Comparison of ENCODE assay signal across 25 cellular contexts in genomic region chrX:97070346-97070745, GRCh38.
"Had no signal": no experiment of that assay in that cellular context is flagged by ENCODE, and none has a peak within 500 bp of the region (broad histone marks: within the 10 kb centered on the region; RNA-seq: fewer than 3 reads in every experiment).

No MANE protein-coding gene starts in this region.

- DNase-seq: activated B cell treated with CpG ODN at 0.5 μM for 24 hours; activated CD4-positive, alpha-beta memory T cell treated with anti-CD3 and anti-CD28 coated beads for 36 hours; activated CD4-positive, alpha-beta T cell treated with anti-CD3 and anti-CD28 coated beads for 4 hours; activated CD8-positive, alpha-beta memory T cell treated with anti-CD3 and anti-CD28 coated beads, Interleukin-2, amount 10 ng/mL, durations not matched to agents 7 days and 5 days; brain microvascular endothelial cell; effector memory CD8-positive, alpha-beta T cell; esophagus squamous epithelium; foreskin melanocyte; hypothalamus; mammary epithelial cell; nephron progenitor cell; nucleus accumbens; psoas muscle; right cardiac atrium; spleen; stimulated activated CD4-positive, alpha-beta T cell treated with anti-CD3 and anti-CD28 coated beads, Interleukin-4, amount 100 ng/mL, for 4 hours; T-cell; T-helper 9 cell; upper lobe of right lung had no signal

- H3K9me3 Mint-ChIP-seq: activated B cell treated with CpG ODN at 0.5 μM for 24 hours; activated CD4-positive, alpha-beta memory T cell treated with anti-CD3 and anti-CD28 coated beads for 36 hours; dendritic cell treated with granulocyte-macrophage colony-stimulating factor and Interleukin-4, amounts not matched to agents 40 ng/mL and 50 ng/mL, for 4 days; effector memory CD8-positive, alpha-beta T cell; nephron progenitor cell; stimulated activated memory B cell treated with anti-CD40 and anti-IgM and Interleukin-4, amounts not matched to agents 10 μg/mL and 1 μg/mL and 100 μg/mL, for 72 hours; T-cell had no signal

- H3K36me3 Mint-ChIP-seq: stimulated activated memory B cell treated with anti-CD40 and anti-IgM and Interleukin-4, amounts not matched to agents 10 μg/mL and 1 μg/mL and 100 μg/mL, for 72 hours had no signal

- H3K4me3 Mint-ChIP-seq: activated B cell treated with CpG ODN at 0.5 μM for 24 hours; activated CD4-positive, alpha-beta memory T cell treated with anti-CD3 and anti-CD28 coated beads for 36 hours; activated CD8-positive, alpha-beta memory T cell treated with anti-CD3 and anti-CD28 coated beads, Interleukin-2, amount 10 ng/mL, durations not matched to agents 7 days and 5 days; activated naive CD8-positive, alpha-beta T cell; dendritic cell treated with granulocyte-macrophage colony-stimulating factor and Interleukin-4, amounts not matched to agents 40 ng/mL and 50 ng/mL, for 4 days; effector memory CD8-positive, alpha-beta T cell; nephron progenitor cell; stimulated activated memory B cell treated with anti-CD40 and anti-IgM and Interleukin-4, amounts not matched to agents 10 μg/mL and 1 μg/mL and 100 μg/mL, for 72 hours; T-cell had no signal

- H3K27ac Mint-ChIP-seq: activated B cell treated with CpG ODN at 0.5 μM for 24 hours; activated CD4-positive, alpha-beta memory T cell treated with anti-CD3 and anti-CD28 coated beads for 36 hours; activated CD8-positive, alpha-beta memory T cell treated with anti-CD3 and anti-CD28 coated beads, Interleukin-2, amount 10 ng/mL, durations not matched to agents 7 days and 5 days; activated naive CD8-positive, alpha-beta T cell; dendritic cell treated with granulocyte-macrophage colony-stimulating factor and Interleukin-4, amounts not matched to agents 40 ng/mL and 50 ng/mL, for 4 days; effector memory CD8-positive, alpha-beta T cell; nephron progenitor cell; stimulated activated memory B cell treated with anti-CD40 and anti-IgM and Interleukin-4, amounts not matched to agents 10 μg/mL and 1 μg/mL and 100 μg/mL, for 72 hours; T-cell had no signal

- H3K4me1 Mint-ChIP-seq: activated B cell treated with CpG ODN at 0.5 μM for 24 hours; activated CD8-positive, alpha-beta memory T cell treated with anti-CD3 and anti-CD28 coated beads, Interleukin-2, amount 10 ng/mL, durations not matched to agents 7 days and 5 days; nephron progenitor cell; stimulated activated memory B cell treated with anti-CD40 and anti-IgM and Interleukin-4, amounts not matched to agents 10 μg/mL and 1 μg/mL and 100 μg/mL, for 72 hours; T-cell had no signal

- H3K27me3 Mint-ChIP-seq: activated B cell treated with CpG ODN at 0.5 μM for 24 hours; activated CD4-positive, alpha-beta memory T cell treated with anti-CD3 and anti-CD28 coated beads for 36 hours; activated CD8-positive, alpha-beta memory T cell treated with anti-CD3 and anti-CD28 coated beads, Interleukin-2, amount 10 ng/mL, durations not matched to agents 7 days and 5 days; activated naive CD8-positive, alpha-beta T cell; dendritic cell treated with granulocyte-macrophage colony-stimulating factor and Interleukin-4, amounts not matched to agents 40 ng/mL and 50 ng/mL, for 4 days; effector memory CD8-positive, alpha-beta T cell; stimulated activated memory B cell treated with anti-CD40 and anti-IgM and Interleukin-4, amounts not matched to agents 10 μg/mL and 1 μg/mL and 100 μg/mL, for 72 hours; T-cell had no signal

- ATAC-seq: activated CD8-positive, alpha-beta memory T cell treated with anti-CD3 and anti-CD28 coated beads, Interleukin-2, amount 10 ng/mL, durations not matched to agents 7 days and 5 days; effector memory CD8-positive, alpha-beta T cell; left lobe of liver; psoas muscle; right cardiac atrium; stimulated activated memory B cell treated with anti-CD40 and anti-IgM and Interleukin-4, amounts not matched to agents 10 μg/mL and 1 μg/mL and 100 μg/mL, for 72 hours; T-cell; upper lobe of right lung had no signal

- H3K4me3 ChIP-seq: esophagus squamous epithelium, psoas muscle, SK-N-MC, spleen, thoracic aorta, upper lobe of right lung had no signal
